ENCODE assay signal across 11 cellular contexts in genomic region chr2:134367915-134368911, GRCh38.
DNase-seq lines count a peak whose midpoint lies in the region; ATAC-seq and TF ChIP-seq lines count a peak whose summit lies in the region.
"Had no signal": no experiment of that assay in that cellular context is flagged by ENCODE, and none has a peak within 500 bp of the region (broad histone marks: within the 10 kb centered on the region; RNA-seq: fewer than 3 reads in every experiment).

No MANE protein-coding gene starts in this region.

- H3K36me3 ChIP-seq in stomach, result peaks cover 0 to 33% (median 17%) of the 10 kb centered on the region in 4 donors

- TF ChIP-seq EP300 in stomach (IDR thresholded peaks at IDR 0.05), result no peak

- H3K27me3 ChIP-seq in stomach, result no peaks in the 10 kb centered on the region

- peaks cover 23% of the 10 kb centered on the region for H3K4me1 Mint-ChIP-seq in activated naive CD4-positive, alpha-beta T cell treated with anti-CD3 and anti-CD28 coated beads for 36 hours (ENCODE audit: low read depth)

- H3K27ac Mint-ChIP-seq in activated naive CD4-positive, alpha-beta T cell treated with anti-CD3 and anti-CD28 coated beads for 36 hours, result no peak overlapping the region

- no peak for TF ChIP-seq POLR2A in stomach (IDR thresholded peaks at IDR 0.05)

- H3K4me3 Mint-ChIP-seq in activated naive CD4-positive, alpha-beta T cell treated with anti-CD3 and anti-CD28 coated beads for 36 hours, result no peak overlapping the region

- no peaks in the 10 kb centered on the region for H3K9me3 Mint-ChIP-seq in activated naive CD4-positive, alpha-beta T cell treated with anti-CD3 and anti-CD28 coated beads for 36 hours

- DNase-seq in activated naive CD4-positive, alpha-beta T cell treated with anti-CD3 and anti-CD28 coated beads for 36 hours, result peak; percentile 15
- DNase-seq in activated naive CD4-positive, alpha-beta T cell (lab: John Stamatoyannopoulos, UW), result no peak
- DNase-seq in fibroblast of villous mesenchyme (ENCODE audit: low read depth) (peak; percentile 73), stomach (peak; percentile 58), NCI-H1105 treated with DMSO at 0.1 percent for 48 hours (lab: John Stamatoyannopoulos, UW) (no peak), superior temporal gyrus (ENCODE audit: extremely low spot score) (no peak), EL (no peak)
- DNase-seq: AML-193 had no signal

- no peaks in the 10 kb centered on the region for H3K9me3 ChIP-seq in stomach

- no peak for TF ChIP-seq CTCF in fibroblast of villous mesenchyme (IDR thresholded peaks at IDR 0.05; ENCODE audit: insufficient read depth, low read depth, low read length)
- no peak for TF ChIP-seq CTCF in stomach (IDR thresholded peaks at IDR 0.05)

- H3K4me3 ChIP-seq in fibroblast of villous mesenchyme (ENCODE audit: low read depth, low read length) (no peak overlapping the region), stomach (no peak overlapping the region)

- intact Hi-C loops in activated naive CD4-positive, alpha-beta T cell treated with anti-CD3 and anti-CD28 coated beads for 36 hours (cut with micrococcal nuclease), result no loop called here
- intact Hi-C loops in stomach (cut with DNase I; ENCODE audit: low total_unique reads), result no loop called here

- peak; percentile 81 for ATAC-seq in SK-N-SH treated with all-trans-retinoic acid at 6 μM for 48 hours

- peaks cover 12% of the 10 kb centered on the region for H3K36me3 Mint-ChIP-seq in activated naive CD4-positive, alpha-beta T cell treated with anti-CD3 and anti-CD28 coated beads for 36 hours (ENCODE audit: low read depth)

- peaks cover 0 to 47% (median 22%) of the 10 kb centered on the region in 4 donors for H3K4me1 ChIP-seq in stomach

- CTCF ChIA-PET in activated naive CD4-positive, alpha-beta T cell treated with anti-CD3 and anti-CD28 coated beads for 36 hours (lab: Charles Lee), result interaction anchor here (0.6 kb wide), 1 partner anchor 190 kb away, joined by 3 read pairs; no protein-coding TSS in a partner anchor

- WGBS in stomach, 5 donors, result 46 to 68% (median 53%) methylated on average over 7 of the region's 7 CpGs

- peak overlapping the region in 2 of 5 donors; percentile 2 to 32 for H3K27ac ChIP-seq in stomach
- H3K27ac ChIP-seq: epithelial cell of prostate, KMS-11 had no signal

- no peaks in the 10 kb centered on the region for H3K27me3 Mint-ChIP-seq in activated naive CD4-positive, alpha-beta T cell treated with anti-CD3 and anti-CD28 coated beads for 36 hours (ENCODE audit: low read depth)

TF ChIP-seq in SK-N-SH treated with all-trans-retinoic acid at 6 μM for 48 hours, 23 proteins besides CTCF, POLR2A, EP300 and RAD21:
- no peak for TF ChIP-seq PATZ1 (CRISPR knock-in tag; IDR thresholded peaks at IDR 0.05; ENCODE audit: borderline replicate concordance)
TF ChIP-seq in SK-N-SH treated with all-trans-retinoic acid at 6 μM for 48 hours: peak in this region for 0.

Comparison
In these comparisons a context has a peak if more than half of its experiments do, and no peak if none do; other contexts are left out.
1. DNase-seq: peak in activated naive CD4-positive, alpha-beta T cell treated with anti-CD3 and anti-CD28 coated beads for 36 hours (single experiment), fibroblast of villous mesenchyme (single experiment) and stomach (single experiment); none in activated naive CD4-positive, alpha-beta T cell (0 of 4), NCI-H1105 treated with DMSO at 0.1 percent for 48 hours (single experiment), superior temporal gyrus (single experiment) and EL (single experiment).